Comparison of ENCODE assay signal across 15 cellular contexts in the genomic region with DNA sequence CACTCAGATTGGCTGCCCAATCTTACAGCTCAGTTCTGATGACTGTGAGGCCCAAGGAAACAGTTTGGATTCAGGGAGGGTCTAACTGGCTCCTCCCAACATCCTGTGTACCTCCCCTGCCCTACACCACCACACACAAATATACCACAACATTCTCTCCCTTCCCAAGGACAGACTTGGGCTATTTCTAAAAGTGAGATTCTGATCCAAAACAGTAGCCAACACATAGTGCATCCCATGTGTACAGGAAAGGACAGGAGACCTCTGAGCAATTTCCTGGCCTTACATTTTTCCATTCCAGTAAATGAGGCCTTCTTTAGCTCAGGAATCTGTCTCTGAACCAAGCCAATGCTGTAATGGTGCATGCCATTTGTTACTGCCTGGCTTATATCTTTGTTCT. TPM values are rescaled to one million over a fixed set of nuclear protein-coding genes. Genes with fewer than 3 reads are reported as not detected.
DNase-seq lines count a peak whose midpoint lies in the region; TF ChIP-seq lines count a peak whose summit lies in the region.
"Had no signal": no experiment of that assay in that cellular context is flagged by ENCODE, and none has a peak within 500 bp of the region (broad histone marks: within the 10 kb centered on the region; RNA-seq: fewer than 3 reads in every experiment).

No MANE protein-coding gene starts in this region.

- H3K36me3 ChIP-seq in GM23248 (ENCODE audit: low read depth), result no peaks in the 10 kb centered on the region
- no peaks in the 10 kb centered on the region for H3K36me3 ChIP-seq in adipocyte (ENCODE audit: control insufficient read depth, insufficient read depth, low read length, severe bottlenecking)
- no peaks in the 10 kb centered on the region for H3K36me3 ChIP-seq in sigmoid colon
- H3K36me3 ChIP-seq in WERI-Rb-1, result no peaks in the 10 kb centered on the region

- TF ChIP-seq CTCF in fibroblast of mammary gland (conservative IDR thresholded peaks at IDR 0.05; ENCODE audit: control insufficient read depth, insufficient read depth, low read depth, low read length) (no peak), sigmoid colon (IDR thresholded peaks at IDR 0.05) (no peak), WERI-Rb-1 (IDR thresholded peaks at IDR 0.05; ENCODE audit: low read depth, low read length) (no peak)

- TF ChIP-seq EP300 in sigmoid colon (IDR thresholded peaks at IDR 0.05), result no peak

- H2AFZ ChIP-seq in GM23248, result peak overlapping the region; percentile 44; the same call in 1 of the 2 replicates

- H3K9ac ChIP-seq in GM23248 (no peak overlapping the region), adipocyte (ENCODE audit: low read length) (no peak overlapping the region)

- H3K79me2 ChIP-seq in GM23248 (ENCODE audit: insufficient read depth), result no peaks in the 10 kb centered on the region

- H4K20me1 ChIP-seq in GM23248 (ENCODE audit: insufficient read depth), result no peaks in the 10 kb centered on the region

- no peak for TF ChIP-seq POLR2A in sigmoid colon (IDR thresholded peaks at IDR 0.05)

- in situ Hi-C loops in GM23248 (cut with MboI), result no loop called here

- no peaks in the 10 kb centered on the region for H3K36me3 Mint-ChIP-seq in activated CD4-positive, alpha-beta T cell treated with anti-CD3 and anti-CD28 coated beads, Interleukin-2, amount 10 ng/mL, durations not matched to agents 7 days and 5 days (ENCODE audit: low read depth)
- H3K36me3 Mint-ChIP-seq: activated CD4-positive, alpha-beta memory T cell treated with anti-CD3 and anti-CD28 coated beads for 36 hours had no signal

- no peaks in the 10 kb centered on the region for H3K4me1 Mint-ChIP-seq in activated CD4-positive, alpha-beta T cell treated with anti-CD3 and anti-CD28 coated beads, Interleukin-2, amount 10 ng/mL, durations not matched to agents 7 days and 5 days

- H3K9me2 ChIP-seq in GM23248 (ENCODE audit: insufficient read depth), result no peaks in the 10 kb centered on the region

- POLR2A ChIA-PET in activated CD4-positive, alpha-beta T cell treated with anti-CD3 and anti-CD28 coated beads, Interleukin-2, amount 10 ng/mL, durations not matched to agents 7 days and 5 days (lab: Charles Lee), result no interaction called here

- no peak overlapping the region for H3K4me3 Mint-ChIP-seq in activated CD4-positive, alpha-beta T cell treated with anti-CD3 and anti-CD28 coated beads, Interleukin-2, amount 10 ng/mL, durations not matched to agents 7 days and 5 days
- H3K4me3 Mint-ChIP-seq: activated CD4-positive, alpha-beta memory T cell treated with anti-CD3 and anti-CD28 coated beads for 36 hours; IgD-negative memory B cell had no signal

- peaks cover 14% of the 10 kb centered on the region for H3K27me3 Mint-ChIP-seq in activated CD4-positive, alpha-beta T cell treated with anti-CD3 and anti-CD28 coated beads, Interleukin-2, amount 10 ng/mL, durations not matched to agents 7 days and 5 days

- H3K4me1 ChIP-seq in GM23248 (ENCODE audit: insufficient read depth) (peaks cover 13% of the 10 kb centered on the region), adipocyte (ENCODE audit: control insufficient read depth, insufficient read depth, low read length) (peaks cover 19% of the 10 kb centered on the region), sigmoid colon (peaks cover 0 to 21% (median 12%) of the 10 kb centered on the region in 4 donors)

- CTCF ChIA-PET in activated CD4-positive, alpha-beta T cell treated with anti-CD3 and anti-CD28 coated beads, Interleukin-2, amount 10 ng/mL, durations not matched to agents 7 days and 5 days (lab: Charles Lee), result no interaction called here

- H3K9me3 ChIP-seq in GM23248 (ENCODE audit: low read depth) (no peaks in the 10 kb centered on the region), adipocyte (ENCODE audit: control insufficient read depth, low read length) (no peaks in the 10 kb centered on the region), sigmoid colon (no peaks in the 10 kb centered on the region), WERI-Rb-1 (ENCODE audit: severe bottlenecking) (no peaks in the 10 kb centered on the region)

- H3K27me3 ChIP-seq in GM23248 (replicated peaks; ENCODE audit: insufficient read depth) (no peaks in the 10 kb centered on the region), adipocyte (replicated peaks; ENCODE audit: control insufficient read depth, insufficient read depth, low read length) (no peaks in the 10 kb centered on the region), sigmoid colon (no peaks in the 10 kb centered on the region), WERI-Rb-1 (ENCODE audit: insufficient read depth, low read depth, severe bottlenecking) (no peaks in the 10 kb centered on the region)

- H3K27ac ChIP-seq in GM23248 (peak overlapping the region; percentile 42), sigmoid colon (peak overlapping the region in 3 of 4 donors; percentile 0 to 60 (median 58)), WERI-Rb-1 (no peak overlapping the region)

- DNase-seq in GM23248 (peak; percentile 74), adipocyte (ENCODE audit: low read depth) (peak; percentile 50), fibroblast of mammary gland (ENCODE audit: low read depth) (peak; percentile 48), sigmoid colon (no peak), WERI-Rb-1 (no peak), ureter (ENCODE audit: low spot score) (no peak), posterior cingulate gyrus (no peak)
- DNase-seq in activated CD4-positive, alpha-beta T cell treated with anti-CD3 and anti-CD28 coated beads, Interleukin-2, amount 10 ng/mL, durations not matched to agents 7 days and 5 days, result no peak
- DNase-seq: activated CD4-positive, alpha-beta memory T cell treated with anti-CD3 and anti-CD28 coated beads for 36 hours; activated effector memory CD4-positive, alpha-beta T cell treated with Interleukin-2 at 50 U/mL for 16 hours; C1 segment of cervical spinal cord; DND-41; NCI-H524 had no signal

- no peak overlapping the region for H3K27ac Mint-ChIP-seq in activated CD4-positive, alpha-beta T cell treated with anti-CD3 and anti-CD28 coated beads, Interleukin-2, amount 10 ng/mL, durations not matched to agents 7 days and 5 days
- H3K27ac Mint-ChIP-seq: activated CD4-positive, alpha-beta memory T cell treated with anti-CD3 and anti-CD28 coated beads for 36 hours; IgD-negative memory B cell had no signal

- H3F3A ChIP-seq in GM23248 (ENCODE audit: insufficient read depth), result 0 out of 2 replicates have a peak, but pooled peaks cover 7% of the 10 kb centered on the region

- intact Hi-C loops in sigmoid colon (cut with DNase I) (no loop called here), posterior cingulate gyrus (cut with DNase I) (no loop called here)

- no peak overlapping the region for H3K4me3 ChIP-seq in GM23248
- no peak overlapping the region for H3K4me3 ChIP-seq in adipocyte (ENCODE audit: low read length)
- H3K4me3 ChIP-seq in fibroblast of mammary gland (ENCODE audit: control insufficient read depth, low read depth, low read length), result no peak overlapping the region
- no peak overlapping the region for H3K4me3 ChIP-seq in sigmoid colon
- no peak overlapping the region for H3K4me3 ChIP-seq in WERI-Rb-1 (ENCODE audit: low read depth, low read length)

- no peak overlapping the region for H3K4me2 ChIP-seq in GM23248 (ENCODE audit: unreplicated experiment)

- H3K9me3 Mint-ChIP-seq in activated CD4-positive, alpha-beta T cell treated with anti-CD3 and anti-CD28 coated beads, Interleukin-2, amount 10 ng/mL, durations not matched to agents 7 days and 5 days, result no peaks in the 10 kb centered on the region
- H3K9me3 Mint-ChIP-seq: activated CD4-positive, alpha-beta memory T cell treated with anti-CD3 and anti-CD28 coated beads for 36 hours had no signal

RNA-seq across cellular contexts. Expression of gene ZNF366, which starts 20.8 kb away (rescaled TPM):
- total RNA-seq in GM23248 (2014; rRNA removed; shearing (Covaris generic)), result not detected in 2 replicates
- polyA plus RNA-seq in GM23248 (2016; fragmentation: Nextera tagmentation; extraction: Ambion mirVana), result not detected in 2 replicates
- 1 to 10 TPM; 1.8 to 3.9 (median 2.0) TPM for total RNA-seq in sigmoid colon
- 1 to 10 TPM in 1 of 3 donors, under 1 TPM in 2; 0.46 to 1.6 (median 0.60) TPM for polyA plus RNA-seq in sigmoid colon
- not detected for total RNA-seq in activated CD4-positive, alpha-beta T cell treated with anti-CD3 and anti-CD28 coated beads, Interleukin-2, amount 10 ng/mL, durations not matched to agents 7 days and 5 days
- 6.0 TPM for total RNA-seq in ureter
- total RNA-seq: activated CD4-positive, alpha-beta memory T cell treated with anti-CD3 and anti-CD28 coated beads for 36 hours; epithelial cell of proximal tubule had no signal
- polyA plus RNA-seq: IgD-negative memory B cell had no signal

Comparison
In these comparisons a context has a peak if more than half of its experiments do, and no peak if none do; other contexts are left out.
1. DNase-seq: peak in GM23248 (single experiment), adipocyte (single experiment) and fibroblast of mammary gland (single experiment); none in sigmoid colon (single experiment), WERI-Rb-1 (single experiment), activated CD4-positive, alpha-beta T cell treated with anti-CD3 and anti-CD28 coated beads, Interleukin-2, amount 10 ng/mL, durations not matched to agents 7 days and 5 days (single experiment), ureter (single experiment) and posterior cingulate gyrus (0 of 10).